ENCODE assay signal across 9 cellular contexts in the genomic region with DNA sequence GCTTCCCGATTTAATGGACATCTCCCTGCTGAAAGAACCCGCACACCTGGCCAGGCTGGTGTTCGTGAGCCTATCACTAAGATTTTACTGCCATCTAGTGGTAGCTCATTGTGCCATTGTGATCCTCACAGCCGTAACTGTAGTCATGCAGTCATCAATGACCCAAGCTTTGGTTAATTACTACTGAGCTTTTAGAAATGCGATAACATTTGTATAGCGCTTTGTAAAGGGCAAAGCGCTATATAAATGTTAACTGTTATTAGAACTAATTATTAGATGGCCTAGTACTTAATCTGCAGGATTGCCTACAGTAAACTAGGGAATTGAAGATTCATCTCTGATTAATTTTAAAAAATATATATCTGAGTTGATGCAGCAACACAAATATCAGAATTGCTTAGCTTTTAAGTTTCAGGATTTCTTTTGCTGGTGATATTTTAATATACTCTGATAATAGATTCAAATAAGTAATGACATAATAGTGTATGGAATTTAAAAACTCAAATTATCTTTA.
DNase-seq lines count a peak whose midpoint lies in the region; ATAC-seq and TF ChIP-seq lines count a peak whose summit lies in the region.
"Had no signal": no experiment of that assay in that cellular context is flagged by ENCODE, and none has a peak within 500 bp of the region (broad histone marks: within the 10 kb centered on the region; RNA-seq: fewer than 3 reads in every experiment).

No MANE protein-coding gene starts in this region.

- no peaks in the 10 kb centered on the region for H3K79me2 ChIP-seq in OCI-LY3 (ENCODE audit: low read length)

- no peaks in the 10 kb centered on the region for H3K4me1 ChIP-seq in IMR-90 (ENCODE audit: control insufficient read depth, insufficient read depth, low read length)
- H3K4me1 ChIP-seq in OCI-LY3 (ENCODE audit: low read length): no peaks in the 10 kb centered on the region

- no peak overlapping the region for H3K27ac Mint-ChIP-seq in type B pancreatic cell

- DNase-seq in EH (ENCODE audit: low read depth): peak; percentile 70
- peak; percentile 71 for DNase-seq in IMR-90
- peak; percentile 43 for DNase-seq in activated T-cell treated with anti-CD3 and anti-CD28 coated beads, Interleukin-2, amount 50 U/mL, for 4 hours
- peak; percentile 78 for DNase-seq in fibroblast of pulmonary artery (ENCODE audit: low read depth)
- peak in 33 of 56 donors; percentile 4 to 54 (median 18) for DNase-seq in nucleus accumbens (lab: John Stamatoyannopoulos, UW)
- no peak for DNase-seq in type B pancreatic cell (ENCODE audit: extremely low spot score, unreplicated experiment)

- H3K23ac ChIP-seq in IMR-90 (ENCODE audit: low read depth, low read length): no peak overlapping the region

- intact Hi-C loops in IMR-90 (cut with micrococcal nuclease): loop anchor here (1.0 to 10.0 kb wide), 7 partner anchors 170 to 1015 kb away; no protein-coding TSS in a partner anchor

- peak; percentile 99 for ATAC-seq in GM21723 (IDR thresholded peaks at IDR 0.05; ENCODE audit: unreplicated experiment)
- ATAC-seq in IMR-90 (ENCODE audit: low read depth): peak; percentile 95
- ATAC-seq in activated T-cell treated with anti-CD3 and anti-CD28 coated beads, Interleukin-2, amount 50 U/mL, for 4 hours: peak; percentile 91 to 92

- H3K4me2 ChIP-seq in IMR-90 (ENCODE audit: low read depth, low read length) (no peak overlapping the region), OCI-LY3 (ENCODE audit: low read length) (peak overlapping the region; percentile 26; the same call in 1 of the 2 replicates)

- H2BK5ac ChIP-seq in IMR-90 (ENCODE audit: low read depth, low read length, poor library complexity, severe bottlenecking): no peak overlapping the region

- no peaks in the 10 kb centered on the region for H3K27me3 Mint-ChIP-seq in activated T-cell treated with anti-CD3 and anti-CD28 coated beads, Interleukin-2, amount 50 U/mL, for 4 hours (ENCODE audit: low read depth)
- no peaks in the 10 kb centered on the region for H3K27me3 Mint-ChIP-seq in type B pancreatic cell

- no peak overlapping the region for H3K14ac ChIP-seq in IMR-90 (replicated peaks; ENCODE audit: low read depth, low read length)

- H4K20me1 ChIP-seq in IMR-90 (ENCODE audit: insufficient read depth, low read length): no peaks in the 10 kb centered on the region; the same call in 1 of the 2 replicates
- no peaks in the 10 kb centered on the region for H4K20me1 ChIP-seq in OCI-LY3 (ENCODE audit: insufficient read depth, low read length)

- H2AFZ ChIP-seq in IMR-90 (replicated peaks; ENCODE audit: low read length, poor library complexity) (no peak overlapping the region), OCI-LY3 (ENCODE audit: low read depth, low read length) (no peak overlapping the region)

- H3K9me3 ChIP-seq in IMR-90 (ENCODE audit: control insufficient read depth, insufficient read depth, low read length) (no peaks in the 10 kb centered on the region), OCI-LY3 (ENCODE audit: insufficient read depth, low read length) (no peaks in the 10 kb centered on the region)

- H4K8ac ChIP-seq in IMR-90 (ENCODE audit: low read depth in 2 of 2, low read length in 2 of 2): no peak overlapping the region

- H3K9me3 Mint-ChIP-seq in activated T-cell treated with anti-CD3 and anti-CD28 coated beads, Interleukin-2, amount 50 U/mL, for 4 hours: no peaks in the 10 kb centered on the region
- H3K9me3 Mint-ChIP-seq in type B pancreatic cell: no peaks in the 10 kb centered on the region

- peak; percentile 91 for TF ChIP-seq RAD21 in IMR-90 (IDR thresholded peaks at IDR 0.05; ENCODE audit: low read length)

- POLR2A ChIA-PET in IMR-90 (lab: Charles Lee; ENCODE audit: unreplicated experiment): no interaction called here

- no peak overlapping the region for H3K18ac ChIP-seq in IMR-90 (ENCODE audit: low read depth, low read length)

- H3K36me3 ChIP-seq in IMR-90 (ENCODE audit: control insufficient read depth, insufficient read depth, low read length) (peaks cover 3% of the 10 kb centered on the region), OCI-LY3 (replicated peaks; ENCODE audit: low read depth, low read length) (no peaks in the 10 kb centered on the region)

- BruUV-seq in IMR-90 (replicated peaks; lab: Mats Ljungman, UMichigan): no TSS peak

- in situ Hi-C loops in IMR-90 (cut with MboI; ENCODE audit: low sequenced_read_pairs): loop anchor here (5.0 to 10.0 kb wide), 3 partner anchors 314 to 1016 kb away; no protein-coding TSS in a partner anchor

- H3K4me3 Mint-ChIP-seq in activated T-cell treated with anti-CD3 and anti-CD28 coated beads, Interleukin-2, amount 50 U/mL, for 4 hours: no peak overlapping the region
- H3K4me3 Mint-ChIP-seq in type B pancreatic cell: no peak overlapping the region

- H3K79me1 ChIP-seq in IMR-90 (ENCODE audit: low read depth in 1 of 2, low read length in 2 of 2): no peaks in the 10 kb centered on the region

- H3K27me3 ChIP-seq in IMR-90 (ENCODE audit: control insufficient read depth, insufficient read depth, low read length) (no peaks in the 10 kb centered on the region), OCI-LY3 (ENCODE audit: low read depth, low read length) (no peaks in the 10 kb centered on the region)

- no peaks in the 10 kb centered on the region for H3K9me1 ChIP-seq in IMR-90 (ENCODE audit: insufficient read depth, low read length)

- no peak overlapping the region for H3K4ac ChIP-seq in IMR-90 (ENCODE audit: low read depth, low read length)

- no peak overlapping the region for H3K4me3 ChIP-seq in IMR-90 (ENCODE audit: insufficient read depth, low read depth, low read length)
- no peak overlapping the region for H3K4me3 ChIP-seq in OCI-LY3 (ENCODE audit: low read length)
- no peak overlapping the region for H3K4me3 ChIP-seq in fibroblast of pulmonary artery (replicated peaks; ENCODE audit: low read depth, low read length)

- peaks cover 3% of the 10 kb centered on the region for H3K36me3 Mint-ChIP-seq in activated T-cell treated with anti-CD3 and anti-CD28 coated beads, Interleukin-2, amount 50 U/mL, for 4 hours (ENCODE audit: insufficient read depth)
- H3K36me3 Mint-ChIP-seq in type B pancreatic cell: peaks cover 9% of the 10 kb centered on the region

- no peak overlapping the region for H3K56ac ChIP-seq in IMR-90 (ENCODE audit: extremely low read depth, insufficient read depth, low read length)

- H3K4me1 Mint-ChIP-seq in activated T-cell treated with anti-CD3 and anti-CD28 coated beads, Interleukin-2, amount 50 U/mL, for 4 hours (ENCODE audit: low read depth): peaks cover 3% of the 10 kb centered on the region
- peaks cover 8% of the 10 kb centered on the region for H3K4me1 Mint-ChIP-seq in type B pancreatic cell (ENCODE audit: unreplicated experiment)

- dilution Hi-C loops in IMR-90 (cut with HindIII; ENCODE audit: low sequenced_read_pairs, unreplicated experiment): loop anchor here (25.0 kb wide), 1 partner anchor 579 kb away; no protein-coding TSS in a partner anchor

- TF ChIP-seq POLR2A in IMR-90 (IDR thresholded peaks at IDR 0.05; ENCODE audit: low read depth, low read length): no peak

- H3K9ac ChIP-seq in IMR-90 (ENCODE audit: low read depth, low read length) (no peak overlapping the region), OCI-LY3 (ENCODE audit: low read length) (no peak overlapping the region)

- H2BK120ac ChIP-seq in IMR-90 (ENCODE audit: low read depth, low read length): no peak overlapping the region

- no peak overlapping the region for H2BK20ac ChIP-seq in IMR-90 (ENCODE audit: low read depth, low read length)

- H2BK15ac ChIP-seq in IMR-90 (ENCODE audit: low read depth, low read length): no peak overlapping the region

- no peak overlapping the region for H2AK9ac ChIP-seq in IMR-90 (replicated peaks; ENCODE audit: low read depth, low read length, poor library complexity)

- CTCF ChIA-PET in IMR-90 (lab: Yijun Ruan, JAX): interaction anchor here (0.8 to 2.1 kb wide), 18 partner anchors 9 to 1008 kb away, joined by 3 to 15 read pairs (median 5); partner anchors contain the start of genes FOCAD and MLLT3

- 6% methylated on average over 3 of the region's 7 CpGs; no CpG with 5 or more reads in 1 of the 2 experiments for whole genome bisulfite sequencing in IMR-90 (ENCODE audit: extremely low coverage in 2 of 2, insufficient read length in 1 of 2), 2 experiments

- H3K27ac ChIP-seq in IMR-90 (ENCODE audit: insufficient read depth, low read length) (no peak overlapping the region), OCI-LY3 (ENCODE audit: low read length) (no peak overlapping the region)
- H3K27ac ChIP-seq: epithelial cell of prostate had no signal

- TF ChIP-seq CTCF in IMR-90 (conservative IDR thresholded peaks at IDR 0.05; ENCODE audit: low read depth, low read length) (peak; percentile 88), OCI-LY3 (IDR thresholded peaks at IDR 0.05; ENCODE audit: low read depth, low read length) (peak; percentile 94), fibroblast of pulmonary artery (IDR thresholded peaks at IDR 0.05; ENCODE audit: low read length, missing control alignments) (peak; percentile 85), type B pancreatic cell (conservative IDR thresholded peaks at IDR 0.05) (peak; percentile 95)

- no peak overlapping the region for H4K91ac ChIP-seq in IMR-90 (ENCODE audit: insufficient read depth, low read depth, low read length)

- no peak overlapping the region for H2AK5ac ChIP-seq in IMR-90 (ENCODE audit: low read depth, low read length)

- H4K5ac ChIP-seq in IMR-90 (ENCODE audit: low read depth, low read length): no peak overlapping the region

TF ChIP-seq in IMR-90, 13 proteins besides CTCF, POLR2A, EP300 and RAD21:
- TF ChIP-seq FOS (IDR thresholded peaks at IDR 0.05; ENCODE audit: low read depth, low read length) (no peak), ELK1 (IDR thresholded peaks at IDR 0.05; ENCODE audit: borderline replicate concordance, low read depth, low read length) (no peak), SMC3 (IDR thresholded peaks at IDR 0.05; ENCODE audit: low read depth, low read length) (peak; percentile 85)
TF ChIP-seq in IMR-90: peak in this region for 1.
